ENCODE assay signal across 8 cellular contexts in the genomic region with DNA sequence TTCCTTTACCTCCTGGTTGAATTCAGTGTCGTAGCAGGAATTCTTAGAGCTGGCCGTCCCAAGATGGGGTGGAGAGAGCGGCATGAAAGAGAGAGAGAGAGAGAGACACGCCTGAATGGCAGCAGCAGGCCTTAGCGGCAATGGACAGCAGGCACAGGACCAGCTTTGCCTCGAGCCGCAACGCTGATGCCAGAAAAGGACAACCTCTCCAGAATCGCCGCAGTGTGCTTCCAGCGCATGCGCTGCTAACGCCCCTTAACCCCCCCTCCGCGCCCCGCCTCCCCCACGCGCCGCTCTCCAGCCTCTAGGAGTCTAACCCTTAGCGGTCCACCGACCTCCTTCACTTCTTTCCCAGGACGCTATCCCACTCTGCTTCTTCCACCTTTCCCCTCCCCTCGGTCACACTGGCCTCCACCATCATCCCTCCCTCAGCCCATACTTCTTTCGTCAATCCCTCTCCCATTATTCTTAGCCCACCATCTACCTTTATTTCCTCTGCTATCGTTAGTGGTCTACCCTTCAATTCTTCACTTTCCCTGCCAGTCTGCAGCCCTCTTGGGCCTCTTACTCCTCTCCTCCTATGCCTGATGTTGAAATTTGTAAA. TPM values are rescaled to one million over a fixed set of nuclear protein-coding genes. Genes with fewer than 3 reads are reported as not detected.
A peak's percentile ranks its signal among the peaks of the same experiment; 100 is the strongest.
DNase-seq lines count a peak whose midpoint lies in the region; ATAC-seq and TF ChIP-seq lines count a peak whose summit lies in the region.

No MANE protein-coding gene starts in this region.

- no peaks in the 10 kb centered on the region for H3K27me3 ChIP-seq in right lobe of liver

- DNase-seq in EH (ENCODE audit: low read depth) (peak; percentile 85), NCI-H69 (lab: John Stamatoyannopoulos, UW) (peak; percentile 83), dermis microvascular lymphatic vessel endothelial cell (ENCODE audit: low read depth in 2 of 2) (peak; percentile 55 to 80), right lobe of liver (peak; percentile 81 to 84 (median 83))
- peak; percentile 57 to 64 for DNase-seq in activated CD4-positive, alpha-beta T cell treated with anti-CD3 and anti-CD28 coated beads, Interleukin-2, amount 50 U/mL, for 4 hours
- DNase-seq in stimulated activated CD4-positive, alpha-beta T cell treated with anti-CD3 and anti-CD28 coated beads, Interleukin-2, amount 100 ng/mL, for 48 hours, result peak; percentile 47 to 52

- H3K4me3 ChIP-seq in right lobe of liver, result peak overlapping the region; percentile 46 to 59 (median 57)

- 18% methylated on average over 22 of the region's 25 CpGs for WGBS in right lobe of liver (ENCODE audit: insufficient coverage, low coverage, low lambda C conversion rate, missing lambda C conversion rate)

- H3K27ac ChIP-seq in right lobe of liver, result peak overlapping the region; percentile 3 to 85 (median 50)

- no peak for TF ChIP-seq CTCF in right lobe of liver (IDR thresholded peaks at IDR 0.05)

- peak; percentile 55 for TF ChIP-seq POLR2A in right lobe of liver (IDR thresholded peaks at IDR 0.05)

- no peaks in the 10 kb centered on the region for H3K9me3 ChIP-seq in right lobe of liver

- intact Hi-C loops in right lobe of liver (cut with DNase I), result no loop called here

- H3K4me1 ChIP-seq in right lobe of liver, result no peaks in the 10 kb centered on the region

- no peaks in the 10 kb centered on the region for H3K36me3 ChIP-seq in right lobe of liver

- ATAC-seq in HG03196 (IDR thresholded peaks at IDR 0.05; ENCODE audit: unreplicated experiment) (peak; percentile 41), right lobe of liver (peak; percentile 75 to 82 (median 78)), HG03378 (IDR thresholded peaks at IDR 0.05; ENCODE audit: unreplicated experiment) (no peak)

RNA-seq across cellular contexts. Expression of gene ZCCHC13, which starts 10.5 kb away (rescaled TPM):
- not detected in 2 replicates for total RNA-seq in dermis microvascular lymphatic vessel endothelial cell
- total RNA-seq in right lobe of liver, result not detected
